In the genomic region with DNA sequence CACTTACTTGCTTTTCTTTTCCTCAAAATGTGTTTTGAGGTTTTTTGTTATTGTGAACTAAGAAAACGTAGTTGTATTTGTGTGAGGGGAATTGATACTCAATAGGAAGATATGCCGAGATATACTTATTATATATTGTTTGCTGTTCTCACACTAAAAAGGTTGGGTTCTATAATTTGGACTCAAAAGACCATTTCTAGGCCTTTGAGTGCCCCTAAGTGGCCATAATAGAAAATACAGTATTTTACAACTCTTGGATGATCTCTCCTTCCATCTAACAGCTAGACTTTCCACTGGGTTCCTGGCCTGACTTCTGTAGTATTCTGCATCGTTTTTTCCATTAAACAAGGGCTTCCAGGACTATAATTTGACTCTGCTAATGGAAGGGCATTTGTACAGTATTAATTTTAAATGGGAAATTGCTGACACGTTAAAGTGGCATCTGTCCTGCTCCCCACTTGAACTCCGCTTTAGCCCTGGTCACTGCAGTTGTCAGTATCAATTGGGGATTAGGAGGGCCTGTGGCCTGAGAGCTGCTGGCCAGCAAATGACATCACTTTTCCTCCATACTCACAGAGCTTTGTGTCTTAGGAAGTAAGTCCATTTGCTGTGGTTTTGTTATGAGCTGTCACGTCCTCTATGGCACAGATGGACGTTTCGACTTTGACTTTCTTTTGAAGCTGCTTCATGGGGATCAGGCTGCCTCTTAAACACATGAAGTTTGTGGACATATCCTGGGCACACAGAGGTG, we compare ENCODE assay signal across 9 cellular contexts.
DNase-seq lines count a peak whose midpoint lies in the region; ATAC-seq lines count a peak whose summit lies in the region.
"Had no signal": no experiment of that assay in that cellular context is flagged by ENCODE, and none has a peak within 500 bp of the region (broad histone marks: within the 10 kb centered on the region; RNA-seq: fewer than 3 reads in every experiment).

No MANE protein-coding gene starts in this region.

- intact Hi-C loops in activated T-helper 1 cell treated with anti-CD3 and anti-CD28 coated beads, Interleukin-12 subunit alpha, Interleukin-12 subunit beta, Interleukin-2, Interleukin-4 antibody, amounts not matched to agents 30 ng/mL and 10 ng/mL and 1 ng/mL, durations not matched to agents 14 hours and 24 hours and 36 hours (cut with micrococcal nuclease): no loop called here

- H3K27ac Mint-ChIP-seq in activated T-helper 1 cell treated with anti-CD3 and anti-CD28 coated beads, Interleukin-12 subunit alpha, Interleukin-12 subunit beta, Interleukin-2, Interleukin-4 antibody, amounts not matched to agents 30 ng/mL and 10 ng/mL and 1 ng/mL, durations not matched to agents 14 hours and 24 hours and 36 hours: no peak overlapping the region

- H3K4me1 Mint-ChIP-seq in activated T-helper 1 cell treated with anti-CD3 and anti-CD28 coated beads, Interleukin-12 subunit alpha, Interleukin-12 subunit beta, Interleukin-2, Interleukin-4 antibody, amounts not matched to agents 30 ng/mL and 10 ng/mL and 1 ng/mL, durations not matched to agents 14 hours and 24 hours and 36 hours (ENCODE audit: low read depth): no peaks in the 10 kb centered on the region

- no peak overlapping the region for H3K4me3 Mint-ChIP-seq in activated T-helper 1 cell treated with anti-CD3 and anti-CD28 coated beads, Interleukin-12 subunit alpha, Interleukin-12 subunit beta, Interleukin-2, Interleukin-4 antibody, amounts not matched to agents 30 ng/mL and 10 ng/mL and 1 ng/mL, durations not matched to agents 14 hours and 24 hours and 36 hours

- no peaks in the 10 kb centered on the region for H3K9me3 Mint-ChIP-seq in activated T-helper 1 cell treated with anti-CD3 and anti-CD28 coated beads, Interleukin-12 subunit alpha, Interleukin-12 subunit beta, Interleukin-2, Interleukin-4 antibody, amounts not matched to agents 30 ng/mL and 10 ng/mL and 1 ng/mL, durations not matched to agents 14 hours and 24 hours and 36 hours

- DNase-seq in AG20443 (ENCODE audit: low spot score) (peak; percentile 15), OCI-M1 (lab: John Stamatoyannopoulos, UW) (peak; percentile 53), globus pallidus (ENCODE audit: low spot score) (peak; percentile 69), T-helper 9 cell (no peak), cerebellar nuclear complex (lab: John Stamatoyannopoulos, UW) (no peak)
- no peak for DNase-seq in activated CD4-positive, alpha-beta T cell treated with anti-CD3 and anti-CD28 coated beads, Interleukin-2, amount 50 U/mL, for 4 hours
- no peak for DNase-seq in activated T-helper 1 cell treated with anti-CD3 and anti-CD28 coated beads, Interleukin-12 subunit alpha, Interleukin-12 subunit beta, Interleukin-2, Interleukin-4 antibody, amounts not matched to agents 30 ng/mL and 10 ng/mL and 1 ng/mL, durations not matched to agents 14 hours and 24 hours and 36 hours (ENCODE audit: low spot score)
- DNase-seq: activated CD4-positive, CD25-positive, alpha-beta regulatory T cell treated with anti-CD3 and anti-CD28 coated beads, Interleukin-2, amount 50 U/mL, for 72 hours had no signal

- ATAC-seq in GM19035 (IDR thresholded peaks at IDR 0.05; ENCODE audit: unreplicated experiment): peak; percentile 68

- no peaks in the 10 kb centered on the region for H3K36me3 Mint-ChIP-seq in activated T-helper 1 cell treated with anti-CD3 and anti-CD28 coated beads, Interleukin-12 subunit alpha, Interleukin-12 subunit beta, Interleukin-2, Interleukin-4 antibody, amounts not matched to agents 30 ng/mL and 10 ng/mL and 1 ng/mL, durations not matched to agents 14 hours and 24 hours and 36 hours (ENCODE audit: low read depth)

- peaks cover 4% of the 10 kb centered on the region for H3K27me3 Mint-ChIP-seq in activated T-helper 1 cell treated with anti-CD3 and anti-CD28 coated beads, Interleukin-12 subunit alpha, Interleukin-12 subunit beta, Interleukin-2, Interleukin-4 antibody, amounts not matched to agents 30 ng/mL and 10 ng/mL and 1 ng/mL, durations not matched to agents 14 hours and 24 hours and 36 hours (ENCODE audit: insufficient read depth)

Comparison
In these comparisons a context has a peak if more than half of its experiments do, and no peak if none do; other contexts are left out.
1. DNase-seq: peak in AG20443 (single experiment), OCI-M1 (single experiment) and globus pallidus (single experiment); none in T-helper 9 cell (single experiment), activated CD4-positive, alpha-beta T cell treated with anti-CD3 and anti-CD28 coated beads, Interleukin-2, amount 50 U/mL, for 4 hours (0 of 2), activated T-helper 1 cell treated with anti-CD3 and anti-CD28 coated beads, Interleukin-12 subunit alpha, Interleukin-12 subunit beta, Interleukin-2, Interleukin-4 antibody, amounts not matched to agents 30 ng/mL and 10 ng/mL and 1 ng/mL, durations not matched to agents 14 hours and 24 hours and 36 hours (single experiment) and cerebellar nuclear complex (0 of 2).